Comparison of ENCODE assay signal across 8 cellular contexts in the genomic region with DNA sequence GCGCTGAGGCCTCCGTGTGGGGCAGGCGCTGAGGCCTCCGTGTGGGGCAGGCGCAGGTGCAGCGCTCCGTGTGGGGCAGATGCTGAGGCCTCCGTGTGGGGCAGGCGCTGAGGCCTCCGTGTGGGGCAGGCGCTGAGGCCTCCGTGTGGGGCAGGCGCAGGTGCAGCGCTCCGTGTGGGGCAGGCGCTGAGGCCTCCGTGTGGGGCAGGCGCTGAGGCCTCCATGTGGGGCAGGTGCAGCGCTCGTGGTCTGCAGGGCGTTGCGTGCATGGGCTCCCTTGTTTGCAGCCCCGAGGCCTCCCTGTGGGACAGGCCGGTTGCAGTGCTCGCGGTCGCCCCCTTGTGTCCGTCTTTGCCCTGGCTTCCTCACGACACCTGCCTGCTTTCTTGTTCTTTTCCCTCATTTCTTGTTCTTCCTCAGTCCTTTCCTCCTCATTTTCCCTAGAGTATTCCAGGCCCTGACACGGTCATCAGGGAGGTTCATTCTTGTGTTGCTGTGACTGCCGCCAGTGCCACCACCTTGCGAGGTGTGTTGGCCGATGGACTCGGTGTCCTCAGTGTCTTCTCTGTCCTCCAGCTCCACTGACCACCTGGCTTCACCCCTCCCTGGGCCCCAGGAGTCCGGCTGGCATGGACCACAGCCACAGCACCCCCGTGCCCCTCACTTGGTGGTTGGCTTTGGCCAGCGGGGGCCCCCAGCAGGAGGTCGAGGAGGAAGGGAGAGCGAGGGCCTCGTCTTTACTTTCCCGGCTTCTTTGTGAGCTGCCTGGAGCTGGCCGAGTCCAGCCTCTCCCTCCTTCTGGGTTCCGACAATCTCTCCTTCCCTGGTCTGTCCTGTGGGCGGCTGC. TPM values are rescaled to one million over a fixed set of nuclear protein-coding genes. Genes with fewer than 3 reads are reported as not detected.
A peak's percentile ranks its signal among the peaks of the same experiment; 100 is the strongest.
DNase-seq lines count a peak whose midpoint lies in the region; ATAC-seq and TF ChIP-seq lines count a peak whose summit lies in the region.
"Not testable (repeated sequence)": the region's sequence is repeated elsewhere in the genome, so short reads cannot be mapped to it uniquely, and the experiment has no call there.

No MANE protein-coding gene starts in this region.

- CTCF ChIA-PET in PC-3 (lab: Charles Lee): not testable (repeated sequence)
- CTCF ChIA-PET in activated CD8-positive, alpha-beta T cell treated with anti-CD3 and anti-CD28 coated beads, Interleukin-2, amount 10 ng/mL, durations not matched to agents 7 days and 5 days (lab: Charles Lee): interaction anchor here (0.7 to 1.7 kb wide), 2 partner anchors 127 to 129 kb away, joined by 3 to 6 read pairs; no protein-coding TSS in a partner anchor

- not testable (repeated sequence) for H3K4me2 ChIP-seq in DND-41 (ENCODE audit: insufficient read depth, low read length); PC-3 (ENCODE audit: low read length); hepatocyte

- not testable (repeated sequence) for H2AFZ ChIP-seq in DND-41 (ENCODE audit: low read depth, low read length); PC-3 (ENCODE audit: low read length); hepatocyte

- H3F3A ChIP-seq in PC-3 (ENCODE audit: low read length, unreplicated experiment): not testable (repeated sequence)

- H3K9me2 ChIP-seq in PC-3 (replicated peaks; ENCODE audit: low read length); hepatocyte (replicated peaks; ENCODE audit: insufficient read depth): not testable (repeated sequence)

- H3K9ac ChIP-seq in DND-41 (ENCODE audit: low read depth, low read length); PC-3 (ENCODE audit: low read length): not testable (repeated sequence)

- DNase-seq in DND-41 (peak; percentile 56), PC-3 (peak; percentile 46), caudate nucleus (lab: John Stamatoyannopoulos, UW) (peak in 46 of 61 donors; percentile 12 to 68 (median 32)), hepatocyte (ENCODE audit: low spot score) (peak; percentile 71), progenitor cell of endocrine pancreas (ENCODE audit: low spot score, unreplicated experiment) (peak; percentile 73), substantia nigra (lab: John Stamatoyannopoulos, UW) (peak in 39 of 49 donors; percentile 6 to 83 (median 52))
- peak; percentile 81 for DNase-seq in activated CD8-positive, alpha-beta T cell treated with anti-CD3 and anti-CD28 coated beads, Interleukin-2, amount 10 ng/mL, durations not matched to agents 7 days and 5 days

- not testable (repeated sequence) for H3K4me3 ChIP-seq in DND-41 (ENCODE audit: low read depth in 1 of 2, low read length in 2 of 2); PC-3 (ENCODE audit: low read length); hepatocyte

- H3K79me2 ChIP-seq in DND-41 (ENCODE audit: insufficient read depth, low read length); PC-3 (ENCODE audit: low read length); hepatocyte: not testable (repeated sequence)

- intact Hi-C loops in PC-3 (cut with micrococcal nuclease): not testable (repeated sequence)

- H3K36me3 Mint-ChIP-seq in activated CD8-positive, alpha-beta T cell treated with anti-CD3 and anti-CD28 coated beads, Interleukin-2, amount 10 ng/mL, durations not matched to agents 7 days and 5 days (ENCODE audit: low read depth); progenitor cell of endocrine pancreas (ENCODE audit: insufficient read depth): not testable (repeated sequence)

- not testable (repeated sequence) for H3K9me3 ChIP-seq in DND-41 (ENCODE audit: insufficient read depth, low read length, severe bottlenecking); PC-3 (ENCODE audit: low read length); hepatocyte (ENCODE audit: low read depth)

- ATAC-seq in DND-41 (ENCODE audit: insufficient read depth, low read depth): peak; percentile 76
- ATAC-seq in HG03442 (IDR thresholded peaks at IDR 0.05; ENCODE audit: unreplicated experiment): peak; percentile 55
- peak; percentile 76 for ATAC-seq in PC-3
- peak; percentile 90 for ATAC-seq in activated CD8-positive, alpha-beta T cell treated with anti-CD3 and anti-CD28 coated beads, Interleukin-2, amount 10 ng/mL, durations not matched to agents 7 days and 5 days

- not testable (repeated sequence) for H3K4me1 Mint-ChIP-seq in activated CD8-positive, alpha-beta T cell treated with anti-CD3 and anti-CD28 coated beads, Interleukin-2, amount 10 ng/mL, durations not matched to agents 7 days and 5 days (ENCODE audit: low read depth); progenitor cell of endocrine pancreas (ENCODE audit: low read depth)

- not testable (repeated sequence) for H3K27me3 ChIP-seq in DND-41 (ENCODE audit: insufficient read depth, low read length, poor library complexity); PC-3 (ENCODE audit: low read length); hepatocyte

- H3K27me3 Mint-ChIP-seq in activated CD8-positive, alpha-beta T cell treated with anti-CD3 and anti-CD28 coated beads, Interleukin-2, amount 10 ng/mL, durations not matched to agents 7 days and 5 days (ENCODE audit: low read depth); progenitor cell of endocrine pancreas: not testable (repeated sequence)

- not testable (repeated sequence) for H3K27ac Mint-ChIP-seq in activated CD8-positive, alpha-beta T cell treated with anti-CD3 and anti-CD28 coated beads, Interleukin-2, amount 10 ng/mL, durations not matched to agents 7 days and 5 days; progenitor cell of endocrine pancreas

- H3K4me1 ChIP-seq in DND-41 (ENCODE audit: insufficient read depth, low read length); PC-3 (ENCODE audit: insufficient read depth, low read length); hepatocyte (ENCODE audit: insufficient read depth): not testable (repeated sequence)

- H3K27ac ChIP-seq in DND-41 (ENCODE audit: low read length); PC-3 (ENCODE audit: low read length); caudate nucleus (ENCODE audit: low read depth, low read length); hepatocyte; substantia nigra (ENCODE audit: low read depth, low read length, poor library complexity, severe bottlenecking): not testable (repeated sequence)

- TF ChIP-seq CTCF in DND-41 (IDR thresholded peaks at IDR 0.05; ENCODE audit: borderline replicate concordance, extremely low read depth, low read length, poor library complexity, severe bottlenecking): peak; percentile 75
- peak; percentile 59 for TF ChIP-seq CTCF in PC-3 (conservative IDR thresholded peaks at IDR 0.05; ENCODE audit: low read depth, low read length)
- TF ChIP-seq CTCF in hepatocyte (IDR thresholded peaks at IDR 0.05; ENCODE audit: poor library complexity): peak; percentile 65
- TF ChIP-seq CTCF in progenitor cell of endocrine pancreas (IDR thresholded peaks at IDR 0.05; ENCODE audit: unreplicated experiment): peak; percentile 72

- POLR2A ChIA-PET in PC-3 (lab: Charles Lee; ENCODE audit: unreplicated experiment); activated CD8-positive, alpha-beta T cell treated with anti-CD3 and anti-CD28 coated beads, Interleukin-2, amount 10 ng/mL, durations not matched to agents 7 days and 5 days (lab: Charles Lee): not testable (repeated sequence)

- WGBS in hepatocyte (ENCODE audit: low lambda C conversion rate, missing lambda C conversion rate): 56% methylated on average over 24 of the region's 44 CpGs

- not testable (repeated sequence) for H4K20me1 ChIP-seq in DND-41 (ENCODE audit: insufficient read depth, low read length); PC-3 (ENCODE audit: low read length); hepatocyte (ENCODE audit: insufficient read depth, poor library complexity, severe bottlenecking)

- H3K4me3 Mint-ChIP-seq in activated CD8-positive, alpha-beta T cell treated with anti-CD3 and anti-CD28 coated beads, Interleukin-2, amount 10 ng/mL, durations not matched to agents 7 days and 5 days; progenitor cell of endocrine pancreas (ENCODE audit: low read depth): not testable (repeated sequence)

- not testable (repeated sequence) for BruUV-seq in PC-3 (replicated peaks; lab: Mats Ljungman, UMichigan)

- not testable (repeated sequence) for H3K36me3 ChIP-seq in DND-41 (ENCODE audit: insufficient read depth, low read length); PC-3 (ENCODE audit: low read depth, low read length); hepatocyte (replicated peaks; ENCODE audit: insufficient read depth, low read depth)

- not testable (repeated sequence) for H3K9me3 Mint-ChIP-seq in activated CD8-positive, alpha-beta T cell treated with anti-CD3 and anti-CD28 coated beads, Interleukin-2, amount 10 ng/mL, durations not matched to agents 7 days and 5 days (ENCODE audit: insufficient read depth); progenitor cell of endocrine pancreas (ENCODE audit: low read depth)

RNA-seq across cellular contexts. Expression of gene LRRC27, which starts 20.7 kb away (rescaled TPM):
- total RNA-seq in PC-3 (2014; rRNA removed) (2.5 and 5.6 TPM in 2 replicates), hepatocyte (6.8 and 8.3 TPM in 2 replicates), progenitor cell of endocrine pancreas (21.7 and 22.1 TPM in 2 replicates)
- 1 to 10 TPM; 3.3 to 3.8 TPM for total RNA-seq in activated CD8-positive, alpha-beta T cell treated with anti-CD3 and anti-CD28 coated beads, Interleukin-2, amount 10 ng/mL, durations not matched to agents 7 days and 5 days
- 7.5 and 7.9 TPM in 2 replicates for polyA plus RNA-seq in hepatocyte

RNA-seq across cellular contexts. Expression of gene PWWP2B, which starts 44.3 kb away (rescaled TPM):
- total RNA-seq in PC-3 (2014; rRNA removed): 24.5 and 41.5 TPM in 2 replicates
- total RNA-seq in activated CD8-positive, alpha-beta T cell treated with anti-CD3 and anti-CD28 coated beads, Interleukin-2, amount 10 ng/mL, durations not matched to agents 7 days and 5 days: 10 to 100 TPM; 15.0 to 15.7 TPM
- 15.1 and 18.0 TPM in 2 replicates for total RNA-seq in hepatocyte
- polyA plus RNA-seq in hepatocyte: 10.7 and 12.7 TPM in 2 replicates
- total RNA-seq in progenitor cell of endocrine pancreas: 23.2 and 24.3 TPM in 2 replicates

RNA-seq across cellular contexts. Expression of gene STK32C, which starts 44.9 kb away (rescaled TPM):
- total RNA-seq in PC-3 (2014; rRNA removed) (28.3 and 34.7 TPM in 2 replicates), hepatocyte (4.8 and 7.9 TPM in 2 replicates), progenitor cell of endocrine pancreas (8.4 and 10.0 TPM in 2 replicates)
- total RNA-seq in activated CD8-positive, alpha-beta T cell treated with anti-CD3 and anti-CD28 coated beads, Interleukin-2, amount 10 ng/mL, durations not matched to agents 7 days and 5 days: 10 to 100 TPM; 19.1 to 21.1 TPM
- polyA plus RNA-seq in hepatocyte: 9.6 and 12.2 TPM in 2 replicates
